12 cellular contexts compared by ENCODE assay signal in genomic region chr14:103021817-103022668, GRCh38. TPM values are rescaled to one million over a fixed set of nuclear protein-coding genes. Genes with fewer than 3 reads are reported as not detected.
DNase-seq lines count a peak whose midpoint lies in the region; ATAC-seq and TF ChIP-seq lines count a peak whose summit lies in the region.
"Had no signal": no experiment of that assay in that cellular context is flagged by ENCODE, and none has a peak within 500 bp of the region (broad histone marks: within the 10 kb centered on the region; RNA-seq: fewer than 3 reads in every experiment).

No MANE protein-coding gene starts in this region.

- no peak overlapping the region for H3K4me3 Mint-ChIP-seq in activated CD4-positive, alpha-beta T cell treated with anti-CD3 and anti-CD28 coated beads, Interleukin-2, amount 10 ng/mL, durations not matched to agents 24 days and 14 days

- no peak for ATAC-seq in GM21423 (IDR thresholded peaks at IDR 0.05; ENCODE audit: unreplicated experiment)
- ATAC-seq in HG02885 (IDR thresholded peaks at IDR 0.05; ENCODE audit: poor library complexity, unreplicated experiment), result no peak
- ATAC-seq: activated CD4-positive, CD25-positive, alpha-beta regulatory T cell treated with anti-CD3 and anti-CD28 coated beads, Interleukin-2, amount 50 U/mL, for 24 hours had no signal

- H3K27me3 Mint-ChIP-seq in activated CD4-positive, alpha-beta T cell treated with anti-CD3 and anti-CD28 coated beads, Interleukin-2, amount 10 ng/mL, durations not matched to agents 24 days and 14 days, result peaks cover 12% of the 10 kb centered on the region

- H3K4me1 ChIP-seq in thyroid gland, result peaks cover 11 to 16% of the 10 kb centered on the region in 2 donors
- H3K4me1 ChIP-seq: breast epithelium had no signal

- TF ChIP-seq CTCF in thyroid gland (IDR thresholded peaks at IDR 0.05), result no peak

- H3K9me3 ChIP-seq in thyroid gland, result no peaks in the 10 kb centered on the region
- H3K9me3 ChIP-seq: breast epithelium had no signal

- no peaks in the 10 kb centered on the region for H3K9me3 Mint-ChIP-seq in activated CD4-positive, alpha-beta T cell treated with anti-CD3 and anti-CD28 coated beads, Interleukin-2, amount 10 ng/mL, durations not matched to agents 24 days and 14 days

- no peaks in the 10 kb centered on the region for H3K36me3 ChIP-seq in thyroid gland
- H3K36me3 ChIP-seq: breast epithelium had no signal

- H3K27ac ChIP-seq in angular gyrus (ENCODE audit: low read depth, low read length) (peak overlapping the region; percentile 88), thyroid gland (no peak overlapping the region)
- H3K27ac ChIP-seq: 22Rv1, breast epithelium had no signal

- H3K4me1 Mint-ChIP-seq in activated CD4-positive, alpha-beta T cell treated with anti-CD3 and anti-CD28 coated beads, Interleukin-2, amount 10 ng/mL, durations not matched to agents 24 days and 14 days, result no peaks in the 10 kb centered on the region

- DNase-seq in DMS 273 (lab: John Stamatoyannopoulos, UW; ENCODE audit: unreplicated experiment) (peak; percentile 25), DMS 273 treated with DMSO at 0.1 percent for 48 hours (lab: John Stamatoyannopoulos, UW) (no peak), iris pigment epithelial cell (ENCODE audit: low read depth) (peak; percentile 42), thyroid gland (peak; percentile 30 to 31)
- DNase-seq in activated CD4-positive, alpha-beta T cell treated with anti-CD3 and anti-CD28 coated beads, Interleukin-2, amount 10 ng/mL, durations not matched to agents 24 days and 14 days, result no peak
- DNase-seq: left cardiac atrium had no signal

- H3K36me3 Mint-ChIP-seq in activated CD4-positive, alpha-beta T cell treated with anti-CD3 and anti-CD28 coated beads, Interleukin-2, amount 10 ng/mL, durations not matched to agents 24 days and 14 days (ENCODE audit: low read depth), result no peaks in the 10 kb centered on the region

- no peaks in the 10 kb centered on the region for H3K27me3 ChIP-seq in thyroid gland
- H3K27me3 ChIP-seq: breast epithelium had no signal

- H3K27ac Mint-ChIP-seq in activated CD4-positive, alpha-beta T cell treated with anti-CD3 and anti-CD28 coated beads, Interleukin-2, amount 10 ng/mL, durations not matched to agents 24 days and 14 days, result no peak overlapping the region

- no peak for TF ChIP-seq POLR2A in thyroid gland (IDR thresholded peaks at IDR 0.05)

- WGBS in thyroid gland, 2 donors, result 52 to 57% methylated on average over 18 to 19 of the region's 19 CpGs

- H3K4me3 ChIP-seq in thyroid gland (replicated peaks in 1 of 3), result no peak overlapping the region
- H3K4me3 ChIP-seq: breast epithelium had no signal

- intact Hi-C loops in thyroid gland (cut with DNase I), result no loop called here
- intact Hi-C loops in activated CD4-positive, alpha-beta T cell treated with anti-CD3 and anti-CD28 coated beads, Interleukin-2, amount 10 ng/mL, durations not matched to agents 24 days and 14 days (cut with micrococcal nuclease), result no loop called here

RNA-seq across cellular contexts. Expression of gene CDC42BPB, which starts 35.3 kb away (rescaled TPM):
- total RNA-seq in thyroid gland, result 100 to 1,000 TPM in 2 of 4 donors, 10 to 100 TPM in 2; 90.7 to 153 (median 101) TPM
- 1.5 and 1.7 TPM in 2 replicates for total RNA-seq in activated CD4-positive, alpha-beta T cell treated with anti-CD3 and anti-CD28 coated beads, Interleukin-2, amount 10 ng/mL, durations not matched to agents 24 days and 14 days

Comparison
In these comparisons a context has a peak if more than half of its experiments do, and no peak if none do; other contexts are left out.
1. DNase-seq: peak in DMS 273 (single experiment), iris pigment epithelial cell (single experiment) and thyroid gland (2 of 2); none in DMS 273 treated with DMSO at 0.1 percent for 48 hours (single experiment) and activated CD4-positive, alpha-beta T cell treated with anti-CD3 and anti-CD28 coated beads, Interleukin-2, amount 10 ng/mL, durations not matched to agents 24 days and 14 days (single experiment).
2. RNA of gene CDC42BPB, which starts 35.3 kb away (total RNA-seq): 90.7 to 153 TPM in thyroid gland; 1.5 to 1.7 TPM in activated CD4-positive, alpha-beta T cell treated with anti-CD3 and anti-CD28 coated beads, Interleukin-2, amount 10 ng/mL, durations not matched to agents 24 days and 14 days; every median in the first group is over 10 times any median in the second.